8 cellular contexts compared by ENCODE assay signal in genomic region chr2:73085691-73086090, GRCh38. TPM values are rescaled to one million over a fixed set of nuclear protein-coding genes. Genes with fewer than 3 reads are reported as not detected.
DNase-seq lines count a peak whose midpoint lies in the region; ATAC-seq and TF ChIP-seq lines count a peak whose summit lies in the region.

No MANE protein-coding gene starts in this region.

- H3K27ac Mint-ChIP-seq in natural killer cell, result no peak overlapping the region
- no peak overlapping the region for H3K27ac Mint-ChIP-seq in stimulated activated memory B cell treated with anti-CD40 and anti-IgM and Interleukin-4, amounts not matched to agents 10 μg/mL and 1 μg/mL and 100 μg/mL, for 72 hours

- H3K9me2 ChIP-seq in OCI-LY1 (ENCODE audit: low read depth, low read length), result no peaks in the 10 kb centered on the region

- H3F3A ChIP-seq in OCI-LY1 (ENCODE audit: insufficient read depth, low read length), result no peaks in the 10 kb centered on the region

- H3K36me3 ChIP-seq in OCI-LY1 (ENCODE audit: insufficient read depth, low read length) (no peaks in the 10 kb centered on the region), esophagus muscularis mucosa (peaks cover 9 to 64% (median 41%) of the 10 kb centered on the region in 4 donors)

- H3K4me3 ChIP-seq in OCI-LY1 (ENCODE audit: low read depth, low read length, poor library complexity, severe bottlenecking) (no peak overlapping the region), esophagus muscularis mucosa (no peak overlapping the region)

- peaks cover 0 to 6% of the 10 kb centered on the region in 2 donors for H3K4me1 Mint-ChIP-seq in natural killer cell
- H3K4me1 Mint-ChIP-seq in stimulated activated memory B cell treated with anti-CD40 and anti-IgM and Interleukin-4, amounts not matched to agents 10 μg/mL and 1 μg/mL and 100 μg/mL, for 72 hours, result no peaks in the 10 kb centered on the region

- intact Hi-C loops in esophagus muscularis mucosa (cut with DNase I), result loop anchor here (2.0 to 5.0 kb wide), 2 partner anchors 71 to 92 kb away; no protein-coding TSS in a partner anchor
- intact Hi-C loops in natural killer cell (cut with micrococcal nuclease), result loop anchor here (1.0 kb wide), 3 partner anchors 78 to 127 kb away; no protein-coding TSS in a partner anchor

- H3K4me1 ChIP-seq in OCI-LY1 (ENCODE audit: insufficient read depth, low read length, severe bottlenecking) (no peaks in the 10 kb centered on the region), esophagus muscularis mucosa (peaks cover 20 to 41% (median 33%) of the 10 kb centered on the region in 4 donors)

- H3K27me3 Mint-ChIP-seq in natural killer cell (ENCODE audit: low read depth in 2 of 2), result peaks cover 0 to 2% of the 10 kb centered on the region in 2 donors
- peaks cover 16% of the 10 kb centered on the region for H3K27me3 Mint-ChIP-seq in stimulated activated memory B cell treated with anti-CD40 and anti-IgM and Interleukin-4, amounts not matched to agents 10 μg/mL and 1 μg/mL and 100 μg/mL, for 72 hours

- H3K9me3 ChIP-seq in OCI-LY1 (ENCODE audit: low read length), result no peaks in the 10 kb centered on the region
- H3K9me3 ChIP-seq in esophagus muscularis mucosa, result no peaks in the 10 kb centered on the region

- H3K36me3 Mint-ChIP-seq in natural killer cell, result no peaks in the 10 kb centered on the region
- H3K36me3 Mint-ChIP-seq in stimulated activated memory B cell treated with anti-CD40 and anti-IgM and Interleukin-4, amounts not matched to agents 10 μg/mL and 1 μg/mL and 100 μg/mL, for 72 hours, result peaks cover 6% of the 10 kb centered on the region

- DNase-seq in COR-L47 (lab: John Stamatoyannopoulos, UW) (peak; percentile 66), activated T-cell treated with anti-CD3 and anti-CD28 coated beads for 24 hours (ENCODE audit: low read depth) (peak; percentile 78), esophagus muscularis mucosa (ENCODE audit: extremely low spot score) (peak; percentile 97), natural killer cell (peak; percentile 74)

- H3K9me3 Mint-ChIP-seq in natural killer cell, result no peaks in the 10 kb centered on the region
- H3K9me3 Mint-ChIP-seq in stimulated activated memory B cell treated with anti-CD40 and anti-IgM and Interleukin-4, amounts not matched to agents 10 μg/mL and 1 μg/mL and 100 μg/mL, for 72 hours, result no peaks in the 10 kb centered on the region

- TF ChIP-seq CTCF in OCI-LY1 (IDR thresholded peaks at IDR 0.05; ENCODE audit: low read length) (peak; percentile 93), esophagus muscularis mucosa (IDR thresholded peaks at IDR 0.05) (peak; percentile 86 to 98 (median 92)), natural killer cell (IDR thresholded peaks at IDR 0.05) (peak; percentile 83)

- no peak overlapping the region for H2AFZ ChIP-seq in OCI-LY1 (ENCODE audit: low read length)

- H3K4me3 Mint-ChIP-seq in natural killer cell, result no peak overlapping the region
- no peak overlapping the region for H3K4me3 Mint-ChIP-seq in stimulated activated memory B cell treated with anti-CD40 and anti-IgM and Interleukin-4, amounts not matched to agents 10 μg/mL and 1 μg/mL and 100 μg/mL, for 72 hours

- no peak overlapping the region for H3K4me2 ChIP-seq in OCI-LY1 (ENCODE audit: low read length)

- H3K27ac ChIP-seq in OCI-LY1 (ENCODE audit: low read depth, low read length, poor library complexity, severe bottlenecking), result no peak overlapping the region
- no peak overlapping the region for H3K27ac ChIP-seq in esophagus muscularis mucosa (replicated peaks in 1 of 4)

- no peaks in the 10 kb centered on the region for H3K79me2 ChIP-seq in OCI-LY1 (ENCODE audit: insufficient read depth, low read length)

- 5% methylated on average over 5 of the region's 6 CpGs for WGBS in esophagus muscularis mucosa

- H3K27me3 ChIP-seq in OCI-LY1 (ENCODE audit: insufficient read depth, low read length) (no peaks in the 10 kb centered on the region; the same call in 1 of the 2 replicates), esophagus muscularis mucosa (no peaks in the 10 kb centered on the region)

- TF ChIP-seq POLR2A in esophagus muscularis mucosa (IDR thresholded peaks at IDR 0.05; ENCODE audit: low read depth), result no peak

- no peak for TF ChIP-seq EP300 in esophagus muscularis mucosa (IDR thresholded peaks at IDR 0.05)

- no peaks in the 10 kb centered on the region for H4K20me1 ChIP-seq in OCI-LY1 (ENCODE audit: insufficient read depth, low read length)

- H3K9ac ChIP-seq in OCI-LY1 (ENCODE audit: low read length), result no peak overlapping the region

- ATAC-seq in GM19467 (IDR thresholded peaks at IDR 0.05; ENCODE audit: unreplicated experiment) (peak; percentile 82), HG03558 (IDR thresholded peaks at IDR 0.05; ENCODE audit: extremely low read depth, unreplicated experiment) (peak; percentile 83), natural killer cell (peak; percentile 88 to 100 (median 97))
- ATAC-seq in stimulated activated memory B cell treated with anti-CD40 and anti-IgM and Interleukin-4, amounts not matched to agents 10 μg/mL and 1 μg/mL and 100 μg/mL, for 72 hours, result peak; percentile 79

RNA-seq across cellular contexts. Expression of gene SFXN5, which starts 14.2 kb away (rescaled TPM):
- total RNA-seq in esophagus muscularis mucosa (10 to 100 TPM in 1 of 4 donors, 1 to 10 TPM in 3; 5.8 to 10.0 (median 6.8) TPM), natural killer cell (10 to 100 TPM; 15.3 to 22.3 (median 19.8) TPM)

RNA-seq across cellular contexts. Expression of gene RAB11FIP5, which starts 27.1 kb away (rescaled TPM):
- 10 to 100 TPM; 17.0 to 46.4 (median 38.4) TPM for total RNA-seq in esophagus muscularis mucosa
- 10 to 100 TPM in 2 of 3 donors, 1 to 10 TPM in 1; 4.9 to 15.9 (median 11.2) TPM for total RNA-seq in natural killer cell
